In the genomic region with DNA sequence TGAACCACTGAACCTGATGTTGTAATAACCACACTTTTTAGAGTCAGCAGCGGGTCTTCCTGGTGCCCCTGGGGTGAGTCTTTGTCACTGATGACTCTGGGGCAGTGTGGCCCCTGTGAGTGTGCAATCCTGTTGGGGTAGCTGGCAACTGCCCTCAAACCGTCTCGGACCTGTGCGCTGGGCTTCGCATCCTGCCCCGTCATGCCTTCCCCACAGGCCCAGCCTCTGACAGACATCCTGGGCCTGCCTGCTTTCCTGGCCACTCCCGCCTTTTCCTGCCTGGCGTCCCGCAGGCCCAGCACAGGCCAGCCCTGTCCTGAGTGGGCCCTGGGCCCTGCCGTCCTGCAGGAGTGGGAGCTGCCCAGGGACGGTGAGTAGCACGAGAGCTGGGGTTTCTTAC, we compare ENCODE assay signal across 20 cellular contexts. TPM values are rescaled to one million over a fixed set of nuclear protein-coding genes. Genes with fewer than 3 reads are reported as not detected.
A peak's percentile ranks its signal among the peaks of the same experiment; 100 is the strongest.
DNase-seq lines count a peak whose midpoint lies in the region; ATAC-seq, FAIRE-seq and TF ChIP-seq lines count a peak whose summit lies in the region.
"Had no signal": no experiment of that assay in that cellular context is flagged by ENCODE, and none has a peak within 500 bp of the region (broad histone marks: within the 10 kb centered on the region; RNA-seq: fewer than 3 reads in every experiment).

No MANE protein-coding gene starts in this region.

- H3K27me3 Mint-ChIP-seq in GM23338 (ENCODE audit: insufficient read depth, low read depth, poor library complexity), result peaks cover 14% of the 10 kb centered on the region
- H3K27me3 Mint-ChIP-seq: activated T-cell treated with anti-CD3 and anti-CD28 coated beads, Interleukin-2, amount 50 U/mL, for 24 hours had no signal

- no peak for TF ChIP-seq POLR2A in heart left ventricle (IDR thresholded peaks at IDR 0.05)

- DNase-seq in GM23338 (ENCODE audit: low spot score) (no peak), RWPE1 (ENCODE audit: low spot score) (no peak), heart left ventricle (peak in 3 of 5 donors; percentile 49 to 60 (median 51)), D721Med (ENCODE audit: insufficient read length, low spot score) (no peak)
- DNase-seq: activated CD4-positive, alpha-beta T cell treated with anti-CD3 and anti-CD28 coated beads, Interleukin-2, amount 50 U/mL, for 48 hours; activated T-cell treated with anti-CD3 and anti-CD28 coated beads, Interleukin-2, amount 50 U/mL, for 24 hours; Calu3; effector memory CD4-positive, alpha-beta T cell; foreskin melanocyte; GM23248; NCI-H1694; OCI-M1 had no signal

- H2AFZ ChIP-seq in GM23338, result no peak overlapping the region
- H2AFZ ChIP-seq: GM23248 had no signal

- intact Hi-C loops in heart left ventricle (cut with DNase I), result no loop called here

- H4K20me1 ChIP-seq in GM23338 (replicated peaks; ENCODE audit: insufficient read depth), result no peaks in the 10 kb centered on the region; the same call in 1 of the 2 replicates

- ATAC-seq in GM23338 (no peak), heart left ventricle (peak in 3 of 4 donors; percentile 72 to 97 (median 89)), HG03108 (IDR thresholded peaks at IDR 0.05; ENCODE audit: unreplicated experiment) (no peak), HG03342 (IDR thresholded peaks at IDR 0.05; ENCODE audit: unreplicated experiment) (no peak), HG03097 (IDR thresholded peaks at IDR 0.05; ENCODE audit: low FRiP score, unreplicated experiment) (no peak)
- ATAC-seq: activated naive CD4-positive, alpha-beta T cell treated with anti-CD3 and anti-CD28 coated beads, Interleukin-2, amount 50 U/mL, for 72 hours had no signal

- POLR2A ChIA-PET in RWPE1 (lab: Yijun Ruan, JAX; ENCODE audit: low non-redundant PET), result no interaction called here

- no peaks in the 10 kb centered on the region for H3K79me2 ChIP-seq in GM23338 (replicated peaks; ENCODE audit: insufficient read depth)

- H3K27me3 ChIP-seq in GM23338 (ENCODE audit: insufficient read depth) (no peaks in the 10 kb centered on the region), heart left ventricle (no peaks in the 10 kb centered on the region), neutrophil (no peaks in the 10 kb centered on the region)

- WGBS in heart left ventricle, 4 donors, result 57 to 72% (median 67%) methylated on average over 9 to 12 of the region's 12 CpGs

- H3K4me3 Mint-ChIP-seq in GM23338, result no peak overlapping the region
- H3K4me3 Mint-ChIP-seq: activated T-cell treated with anti-CD3 and anti-CD28 coated beads, Interleukin-2, amount 50 U/mL, for 24 hours; mesothelial cell of epicardium had no signal

- H3K9me3 ChIP-seq in heart left ventricle, result no peaks in the 10 kb centered on the region
- H3K9me3 ChIP-seq in neutrophil, result no peaks in the 10 kb centered on the region

- 0 out of 2 replicates have a peak, but pooled peaks cover 4% of the 10 kb centered on the region for H3F3A ChIP-seq in GM23338 (replicated peaks; ENCODE audit: low read depth)

- no peak for FAIRE-seq in D721Med (lab: Jason Lieb, UNC)
- FAIRE-seq: G401.6, GM12892 had no signal

- no peak overlapping the region for H3K4me2 ChIP-seq in GM23338

- no peak for TF ChIP-seq CTCF in GM23338 (conservative IDR thresholded peaks at IDR 0.05; ENCODE audit: low read depth in 2 of 2)
- TF ChIP-seq CTCF in RWPE1 (conservative IDR thresholded peaks at IDR 0.05; ENCODE audit: low read depth), result no peak
- TF ChIP-seq CTCF in heart left ventricle (IDR thresholded peaks at IDR 0.05), result no peak
- TF ChIP-seq CTCF in neutrophil (IDR thresholded peaks at IDR 0.05), result no peak
- TF ChIP-seq CTCF in D721Med (IDR thresholded peaks at IDR 0.05; ENCODE audit: insufficient read depth, missing control alignments), result no peak

- H3K27ac Mint-ChIP-seq in GM23338, result peak overlapping the region; percentile 70; the same call in 1 of the 2 replicates
- H3K27ac Mint-ChIP-seq: activated naive CD4-positive, alpha-beta T cell treated with anti-CD3 and anti-CD28 coated beads, Interleukin-2, amount 50 U/mL, for 72 hours; activated T-cell treated with anti-CD3 and anti-CD28 coated beads, Interleukin-2, amount 50 U/mL, for 24 hours; mesothelial cell of epicardium had no signal

- 0 out of 2 replicates have a peak overlapping the region, but pooled peaks have one; percentile 14 for H3K27ac ChIP-seq in GM23338 (ENCODE audit: low read depth)
- H3K27ac ChIP-seq in RWPE1, result peak overlapping the region; percentile 87
- peak overlapping the region in 10 of 12 donors; percentile 2 to 73 (median 56) for H3K27ac ChIP-seq in heart left ventricle
- H3K27ac ChIP-seq in neutrophil, result no peak overlapping the region
- H3K27ac ChIP-seq: GM23248 had no signal

- no peaks in the 10 kb centered on the region for H3K9me2 ChIP-seq in GM23338 (ENCODE audit: insufficient read depth)

- H3K36me3 ChIP-seq in GM23338 (ENCODE audit: insufficient read depth) (no peaks in the 10 kb centered on the region), heart left ventricle (peaks cover 0 to 19% (median 3%) of the 10 kb centered on the region in 9 donors), neutrophil (no peaks in the 10 kb centered on the region)

- H3K4me1 Mint-ChIP-seq in GM23338, result peaks cover 25% of the 10 kb centered on the region
- H3K4me1 Mint-ChIP-seq: mesothelial cell of epicardium had no signal

- peaks cover 4% of the 10 kb centered on the region; the same call in 2 of the 3 replicates for H3K36me3 Mint-ChIP-seq in GM23338 (ENCODE audit: low read depth)
- H3K36me3 Mint-ChIP-seq: activated naive CD4-positive, alpha-beta T cell treated with anti-CD3 and anti-CD28 coated beads, Interleukin-2, amount 50 U/mL, for 72 hours had no signal

- no peaks in the 10 kb centered on the region for H3K9me3 Mint-ChIP-seq in GM23338
- H3K9me3 Mint-ChIP-seq: activated naive CD4-positive, alpha-beta T cell treated with anti-CD3 and anti-CD28 coated beads, Interleukin-2, amount 50 U/mL, for 72 hours; activated T-cell treated with anti-CD3 and anti-CD28 coated beads, Interleukin-2, amount 50 U/mL, for 24 hours; mesothelial cell of epicardium had no signal

- H3K4me1 ChIP-seq in GM23338 (ENCODE audit: insufficient read depth), result no peaks in the 10 kb centered on the region; the same call in 1 of the 2 replicates
- peaks cover 0 to 14% (median 7%) of the 10 kb centered on the region in 12 donors for H3K4me1 ChIP-seq in heart left ventricle
- H3K4me1 ChIP-seq in neutrophil (ENCODE audit: control insufficient read depth in 1 of 2, insufficient read depth in 1 of 2, low read depth in 1 of 2, low read length in 1 of 2), result peaks cover 12 to 18% of the 10 kb centered on the region in 2 experiments

- H3K4me3 ChIP-seq in GM23338 (no peak overlapping the region), heart left ventricle (no peak overlapping the region), neutrophil (ENCODE audit: low read depth in 1 of 2, low read length in 1 of 2) (peak overlapping the region; percentile 1 to 38)
- H3K4me3 ChIP-seq: GM23248 had no signal

- CTCF ChIA-PET in RWPE1 (lab: Yijun Ruan, JAX), result no interaction called here

TF ChIP-seq in GM23338, 12 proteins besides CTCF, POLR2A, EP300 and RAD21 (continues in another document):
- TF ChIP-seq ZNF331 (CRISPR knock-in tag; IDR thresholded peaks at IDR 0.05; ENCODE audit: low read depth), result no peak
- TF ChIP-seq, protein P1, sequence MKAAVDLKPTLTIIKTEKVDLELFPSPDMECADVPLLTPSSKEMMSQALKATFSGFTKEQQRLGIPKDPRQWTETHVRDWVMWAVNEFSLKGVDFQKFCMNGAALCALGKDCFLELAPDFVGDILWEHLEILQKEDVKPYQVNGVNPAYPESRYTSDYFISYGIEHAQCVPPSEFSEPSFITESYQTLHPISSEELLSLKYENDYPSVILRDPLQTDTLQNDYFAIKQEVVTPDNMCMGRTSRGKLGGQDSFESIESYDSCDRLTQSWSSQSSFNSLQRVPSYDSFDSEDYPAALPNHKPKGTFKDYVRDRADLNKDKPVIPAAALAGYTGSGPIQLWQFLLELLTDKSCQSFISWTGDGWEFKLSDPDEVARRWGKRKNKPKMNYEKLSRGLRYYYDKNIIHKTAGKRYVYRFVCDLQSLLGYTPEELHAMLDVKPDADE (IDR thresholded peaks at IDR 0.05), result no peak
- TF ChIP-seq ZNF114 (CRISPR knock-in tag; IDR thresholded peaks at IDR 0.05), result no peak
- TF ChIP-seq EZH2 (IDR thresholded peaks at IDR 0.05; ENCODE audit: low read depth, unreplicated experiment), result no peak
- no peak for TF ChIP-seq EZH2phosphoT487 (IDR thresholded peaks at IDR 0.05; ENCODE audit: unreplicated experiment)
- TF ChIP-seq NANOG (IDR thresholded peaks at IDR 0.05; ENCODE audit: borderline replicate concordance), result no peak
- no peak for TF ChIP-seq JUNB (IDR thresholded peaks at IDR 0.05; ENCODE audit: unreplicated experiment)
- no peak for TF ChIP-seq STAT1 (IDR thresholded peaks at IDR 0.05; ENCODE audit: unreplicated experiment)

RNA-seq across cellular contexts. Expression of a gene that starts 50.2 kb away (rescaled TPM):
- 142 and 164 TPM in 2 replicates for total RNA-seq in GM23338 (2014; rRNA removed; shearing (Covaris generic))
- 27.3 and 30.7 TPM in 2 replicates for polyA plus RNA-seq in GM23338 (2016; fragmentation: Nextera tagmentation; extraction: Ambion mirVana)
- total RNA-seq in heart left ventricle, result 10 to 100 TPM; 12.0 to 35.5 (median 20.0) TPM
- polyA plus RNA-seq in heart left ventricle, result 10 to 100 TPM; 20.8 to 26.0 TPM

RNA-seq across cellular contexts. Expression of a gene that starts 51.8 kb away (rescaled TPM):
- total RNA-seq in GM23338 (2014; rRNA removed; shearing (Covaris generic)), result 27.9 and 29.2 TPM in 2 replicates
- 3.2 and 4.4 TPM in 2 replicates for polyA plus RNA-seq in GM23338 (2016; fragmentation: Nextera tagmentation; extraction: Ambion mirVana)
- total RNA-seq in heart left ventricle, result 10 to 100 TPM; 19.9 to 39.9 (median 31.9) TPM
- polyA plus RNA-seq in heart left ventricle, result 10 to 100 TPM; 19.3 to 35.2 TPM

Comparison
In these comparisons a context has a peak if more than half of its experiments do, and no peak if none do; other contexts are left out.
1. ATAC-seq: peak in heart left ventricle (3 of 4); none in GM23338 (single experiment), HG03108 (single experiment), HG03342 (single experiment) and HG03097 (single experiment).
2. DNase-seq: peak in heart left ventricle (3 of 5); none in GM23338 (single experiment), RWPE1 (single experiment) and D721Med (single experiment).
3. H3K4me3 ChIP-seq: peak in neutrophil (2 of 2); none in GM23338 (single experiment) and heart left ventricle (0 of 12).